14 cellular contexts compared by ENCODE assay signal in the genomic region with DNA sequence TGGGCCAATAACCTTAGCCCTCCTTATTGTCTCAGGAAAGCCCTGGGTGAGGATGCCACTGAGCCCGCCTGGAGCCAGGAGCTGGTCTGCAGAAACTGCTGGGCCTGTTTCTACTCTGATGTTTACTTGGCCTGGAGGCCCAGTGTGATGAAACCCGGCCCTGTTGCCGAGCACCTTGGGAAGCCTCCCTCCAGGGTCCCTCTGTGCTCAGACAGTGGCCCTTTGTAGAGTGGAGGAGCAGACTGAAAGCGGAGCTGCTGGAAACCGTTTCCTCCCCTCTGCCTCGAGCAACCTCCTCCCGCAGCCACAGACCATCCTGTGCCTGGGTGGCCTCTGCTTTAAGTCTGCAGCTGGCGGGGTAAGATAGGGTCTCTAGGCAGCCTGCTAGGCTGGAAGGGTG.
DNase-seq lines count a peak whose midpoint lies in the region; ATAC-seq lines count a peak whose summit lies in the region.
"Had no signal": no experiment of that assay in that cellular context is flagged by ENCODE, and none has a peak within 500 bp of the region (broad histone marks: within the 10 kb centered on the region; RNA-seq: fewer than 3 reads in every experiment).

No MANE protein-coding gene starts in this region.

- H3K4me1 ChIP-seq in HUES48 (ENCODE audit: control insufficient read depth, insufficient read depth, low read length): peaks cover 9% of the 10 kb centered on the region
- H3K4me1 ChIP-seq in adipocyte (ENCODE audit: control insufficient read depth, insufficient read depth, low read length): peaks cover 8% of the 10 kb centered on the region

- intact Hi-C loops in posterior cingulate gyrus (cut with DNase I): no loop called here

- no peak overlapping the region for H3K4me3 ChIP-seq in HUES48 (ENCODE audit: low read depth, low read length)
- no peak overlapping the region for H3K4me3 ChIP-seq in adipocyte (ENCODE audit: low read length)
- H3K4me3 ChIP-seq: Peyer's patch had no signal

- H3K27me3 ChIP-seq in HUES48 (ENCODE audit: control insufficient read depth, insufficient read depth, low read length): peaks cover 8% of the 10 kb centered on the region
- no peaks in the 10 kb centered on the region for H3K27me3 ChIP-seq in adipocyte (replicated peaks; ENCODE audit: control insufficient read depth, insufficient read depth, low read length)
- H3K27me3 ChIP-seq: Peyer's patch had no signal

- DNase-seq in adipocyte (ENCODE audit: low read depth) (peak; percentile 43), hypothalamus (lab: John Stamatoyannopoulos, UW) (peak in 32 of 51 donors; percentile 5 to 88 (median 49)), posterior cingulate gyrus (peak in 8 of 10 donors; percentile 32 to 91 (median 40)), GOT3 (lab: John Stamatoyannopoulos, UW) (no peak)
- DNase-seq in stimulated activated CD4-positive, alpha-beta T cell treated with anti-CD3 and anti-CD28 coated beads, Interleukin-15, amount 100 ng/mL, for 24 hours: no peak
- DNase-seq: activated T-cell treated with anti-CD3 and anti-CD28 coated beads, Interleukin-2, amount 50 U/mL, for 1 hour; KBM-7; NCI-H1417 treated with DMSO at 0.1 percent for 48 hours; Peyer's patch; stimulated activated naive CD4-positive, alpha-beta T cell; T-helper 2 cell had no signal

- ATAC-seq in HG03460 (IDR thresholded peaks at IDR 0.05; ENCODE audit: unreplicated experiment): no peak

- no peaks in the 10 kb centered on the region for H3K36me3 ChIP-seq in HUES48 (ENCODE audit: control insufficient read depth, insufficient read depth, low read length)
- no peaks in the 10 kb centered on the region for H3K36me3 ChIP-seq in adipocyte (ENCODE audit: control insufficient read depth, insufficient read depth, low read length, severe bottlenecking)
- H3K36me3 ChIP-seq: Peyer's patch had no signal

- peak overlapping the region; percentile 11 for H3K27ac ChIP-seq in HUES48 (ENCODE audit: low read depth, low read length)
- H3K27ac ChIP-seq: C4-2B, Peyer's patch had no signal

- H3K9ac ChIP-seq in HUES48 (ENCODE audit: low read depth, low read length) (no peak overlapping the region), adipocyte (ENCODE audit: low read length) (no peak overlapping the region)

- H3K9me3 ChIP-seq in HUES48 (ENCODE audit: control insufficient read depth, insufficient read depth, low read length) (no peaks in the 10 kb centered on the region), adipocyte (ENCODE audit: control insufficient read depth, low read length) (no peaks in the 10 kb centered on the region)
- H3K9me3 ChIP-seq: Peyer's patch had no signal

Comparison
In these comparisons a context has a peak if more than half of its experiments do, and no peak if none do; other contexts are left out.
1. DNase-seq: peak in adipocyte (single experiment), hypothalamus (32 of 51) and posterior cingulate gyrus (8 of 10); none in GOT3 (single experiment) and stimulated activated CD4-positive, alpha-beta T cell treated with anti-CD3 and anti-CD28 coated beads, Interleukin-15, amount 100 ng/mL, for 24 hours (single experiment).